Comparison of ENCODE assay signal across 12 cellular contexts in the genomic region with DNA sequence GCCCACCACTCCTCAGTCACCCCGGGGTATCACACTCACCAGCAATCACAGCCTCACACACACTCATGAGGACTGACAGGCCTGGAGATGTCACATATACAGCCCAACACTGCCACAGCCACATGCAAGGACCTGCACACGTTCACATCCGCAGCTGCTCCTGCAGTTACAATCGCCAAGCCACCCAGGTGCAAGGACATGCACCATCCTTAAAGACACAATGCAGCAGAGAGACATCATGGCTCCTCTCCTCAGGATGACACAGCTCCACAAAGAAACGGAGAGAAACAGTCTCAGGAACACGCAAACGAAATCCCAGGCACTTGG. TPM values are rescaled to one million over a fixed set of nuclear protein-coding genes. Genes with fewer than 3 reads are reported as not detected.
DNase-seq lines count a peak whose midpoint lies in the region; ATAC-seq and TF ChIP-seq lines count a peak whose summit lies in the region.
"Had no signal": no experiment of that assay in that cellular context is flagged by ENCODE, and none has a peak within 500 bp of the region (broad histone marks: within the 10 kb centered on the region; RNA-seq: fewer than 3 reads in every experiment).

No MANE protein-coding gene starts in this region.

- H3K27ac Mint-ChIP-seq in osteocyte (ENCODE audit: unreplicated experiment) = no peak overlapping the region

- TF ChIP-seq CTCF in osteocyte (IDR thresholded peaks at IDR 0.05) = no peak

- H3K9me3 Mint-ChIP-seq in osteocyte (ENCODE audit: unreplicated experiment) = peaks cover 4% of the 10 kb centered on the region

- DNase-seq in NCI-H2171 treated with DMSO at 0.1 percent for 48 hours (lab: John Stamatoyannopoulos, UW) (peak; percentile 42), NCI-H2171 (lab: John Stamatoyannopoulos, UW) (no peak), NCI-H748 treated with DMSO at 0.1 percent for 48 hours (lab: John Stamatoyannopoulos, UW) (peak; percentile 2), cerebellum (ENCODE audit: low spot score) (peak; percentile 21), osteocyte (ENCODE audit: extremely low spot score, unreplicated experiment) (no peak), LoVo (ENCODE audit: low spot score) (no peak)
- DNase-seq: activated CD4-positive, CD25-positive, alpha-beta regulatory T cell; NCI-H524 treated with DMSO at 0.1 percent for 48 hours; pancreas had no signal

- peaks cover 40% of the 10 kb centered on the region for H3K27me3 Mint-ChIP-seq in osteocyte (ENCODE audit: unreplicated experiment)

- H3K4me3 Mint-ChIP-seq in osteocyte (ENCODE audit: unreplicated experiment) = peak overlapping the region; percentile 74

- H3K36me3 Mint-ChIP-seq in osteocyte (ENCODE audit: unreplicated experiment) = peaks cover 2% of the 10 kb centered on the region

- peaks cover 5% of the 10 kb centered on the region for H3K4me1 Mint-ChIP-seq in osteocyte (ENCODE audit: unreplicated experiment)

- ATAC-seq in GM21515 (IDR thresholded peaks at IDR 0.05; ENCODE audit: unreplicated experiment) = no peak
- ATAC-seq in HG02763 (IDR thresholded peaks at IDR 0.05; ENCODE audit: unreplicated experiment) = no peak

RNA-seq across cellular contexts. Expression of a gene that starts 1.1 kb away (rescaled TPM):
- total RNA-seq in cerebellum (35.7 TPM), osteocyte (13.1 and 14.8 TPM in 2 replicates)

RNA-seq across cellular contexts. Expression of a gene that starts 8.0 kb away (rescaled TPM):
- total RNA-seq in cerebellum (0.27 TPM), osteocyte (not detected in 2 replicates)
- total RNA-seq: cardiac muscle cell, pancreas had no signal

RNA-seq across cellular contexts. Expression of a gene that starts 32.5 kb away (rescaled TPM):
- total RNA-seq in cerebellum = 85.7 TPM
- total RNA-seq in osteocyte = 108 and 124 TPM in 2 replicates

RNA-seq across cellular contexts. Expression of a gene that starts 48.0 kb away (rescaled TPM):
- total RNA-seq in cerebellum = not detected
- total RNA-seq in osteocyte = not detected in 2 replicates
- total RNA-seq: cardiac muscle cell had no signal

Comparison
In these comparisons a context has a peak if more than half of its experiments do, and no peak if none do; other contexts are left out.
1. DNase-seq: peak in NCI-H2171 treated with DMSO at 0.1 percent for 48 hours (single experiment), NCI-H748 treated with DMSO at 0.1 percent for 48 hours (single experiment) and cerebellum (single experiment); none in NCI-H2171 (single experiment), osteocyte (single experiment) and LoVo (single experiment).